Comparison of ENCODE assay signal across 2 cellular contexts in genomic region chr1:23776198-23776597, GRCh38.
A peak's percentile ranks its signal among the peaks of the same experiment; 100 is the strongest.
TF ChIP-seq lines count a peak whose summit lies in the region.

No MANE protein-coding gene starts in this region.

TF ChIP-seq in WTC11, 78 proteins besides CTCF, POLR2A, EP300 and RAD21 (continues in another document):
- TF ChIP-seq FOXP1 (CRISPR knock-in tag; IDR thresholded peaks at IDR 0.05; ENCODE audit: borderline replicate concordance), result no peak
- TF ChIP-seq JAZF1 (CRISPR knock-in tag; IDR thresholded peaks at IDR 0.05), result no peak
- TF ChIP-seq USF2 (CRISPR knock-in tag; IDR thresholded peaks at IDR 0.05), result no peak
- no peak for TF ChIP-seq ZBTB43 (CRISPR knock-in tag; IDR thresholded peaks at IDR 0.05)
- TF ChIP-seq ERG (CRISPR knock-in tag; IDR thresholded peaks at IDR 0.05), result no peak
- no peak for TF ChIP-seq ELF4 (CRISPR knock-in tag; IDR thresholded peaks at IDR 0.05; ENCODE audit: low read depth)
- no peak for TF ChIP-seq ESRRA (CRISPR knock-in tag; IDR thresholded peaks at IDR 0.05; ENCODE audit: borderline replicate concordance)
- no peak for TF ChIP-seq AFF4 (CRISPR knock-in tag; IDR thresholded peaks at IDR 0.05; ENCODE audit: borderline replicate concordance)
- no peak for TF ChIP-seq ARID4B (CRISPR knock-in tag; IDR thresholded peaks at IDR 0.05; ENCODE audit: borderline replicate concordance)

TF ChIP-seq in liver, 16 proteins besides CTCF, POLR2A, EP300 and RAD21:
- TF ChIP-seq REST (IDR thresholded peaks at IDR 0.05), result peak; percentile 29
- peak; percentile 42 to 59 for TF ChIP-seq HNF4A (conservative IDR thresholded peaks at IDR 0.05)
- no peak for TF ChIP-seq TAF1 (conservative IDR thresholded peaks at IDR 0.05)
- peak; percentile 19 for TF ChIP-seq MAX (IDR thresholded peaks at IDR 0.05)
- TF ChIP-seq EGR1 (IDR thresholded peaks at IDR 0.05; ENCODE audit: low read depth in 2 of 2), result no peak
- peak; percentile 50 to 78 for TF ChIP-seq RXRA (IDR thresholded peaks at IDR 0.05)
- TF ChIP-seq JUND (IDR thresholded peaks at IDR 0.05), result no peak
- TF ChIP-seq SP1 (IDR thresholded peaks at IDR 0.05), result peak; percentile 60
- peak; percentile 48 for TF ChIP-seq YY1 (IDR thresholded peaks at IDR 0.05)
- TF ChIP-seq GABPA (IDR thresholded peaks at IDR 0.05 in 1 of 2, conservative IDR thresholded peaks at IDR 0.05 in 1 of 2), result peak in 1 of 2 donors; percentile 64
